10 cellular contexts compared by ENCODE assay signal in the genomic region with DNA sequence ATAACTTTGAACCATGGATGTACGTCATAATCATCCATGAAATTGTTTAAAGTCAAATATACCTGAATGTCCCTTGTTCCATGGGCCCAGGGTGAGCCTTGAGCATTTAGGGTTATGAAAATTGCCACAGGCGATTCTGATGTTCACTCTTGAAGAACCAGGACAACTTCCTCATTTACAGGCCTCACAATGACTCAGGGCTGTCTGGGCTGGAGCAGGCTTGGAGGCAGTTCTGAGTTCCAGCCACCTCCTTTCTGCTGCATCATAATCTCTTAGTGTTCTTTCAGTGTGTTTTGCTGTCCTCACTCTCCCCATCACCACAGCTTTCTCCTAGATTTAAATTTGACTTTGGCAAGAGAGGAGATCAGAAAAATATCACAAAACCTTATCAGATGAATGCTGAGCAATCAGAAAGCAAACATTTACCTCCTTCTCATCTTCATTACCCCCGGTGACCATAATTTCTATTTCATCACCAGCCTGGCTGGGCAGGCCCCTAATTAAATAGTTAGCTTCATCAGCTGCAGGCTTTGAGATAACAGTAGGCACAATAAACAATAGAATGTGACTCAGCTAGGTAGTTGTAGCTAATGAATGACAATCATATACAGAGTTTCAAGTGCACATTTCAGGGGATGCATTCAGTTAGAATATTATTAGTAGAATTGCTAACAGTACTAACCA.
DNase-seq lines count a peak whose midpoint lies in the region; ATAC-seq and TF ChIP-seq lines count a peak whose summit lies in the region.
"Had no signal": no experiment of that assay in that cellular context is flagged by ENCODE, and none has a peak within 500 bp of the region (broad histone marks: within the 10 kb centered on the region; RNA-seq: fewer than 3 reads in every experiment).

No MANE protein-coding gene starts in this region.

- TF ChIP-seq RAD21 in IMR-90 (IDR thresholded peaks at IDR 0.05; ENCODE audit: low read length), result no peak

- no peak overlapping the region for H3K4ac ChIP-seq in IMR-90 (ENCODE audit: low read depth, low read length)

- in situ Hi-C loops in IMR-90 (cut with MboI; ENCODE audit: low sequenced_read_pairs), result no loop called here

- H2BK5ac ChIP-seq in IMR-90 (ENCODE audit: low read depth, low read length, poor library complexity, severe bottlenecking), result peak overlapping the region; percentile 8

- H3K9ac ChIP-seq in IMR-90 (ENCODE audit: low read depth, low read length), result no peak overlapping the region

- no peak overlapping the region for H3K27ac ChIP-seq in IMR-90 (ENCODE audit: insufficient read depth, low read length)

- no peaks in the 10 kb centered on the region for H3K27me3 ChIP-seq in IMR-90 (ENCODE audit: control insufficient read depth, insufficient read depth, low read length)

- CTCF ChIA-PET in IMR-90 (lab: Yijun Ruan, JAX), result no interaction called here

- no peaks in the 10 kb centered on the region for H3K79me1 ChIP-seq in IMR-90 (ENCODE audit: low read depth in 1 of 2, low read length in 2 of 2)

- DNase-seq in IMR-90 (peak; percentile 3), mucosa of gallbladder (ENCODE audit: low spot score) (peak; percentile 50), T-helper 1 cell (no peak), globus pallidus (ENCODE audit: low spot score) (no peak), DMS153 (lab: John Stamatoyannopoulos, UW) (no peak), NCI-H1694 treated with DMSO at 0.1 percent for 48 hours (lab: John Stamatoyannopoulos, UW) (no peak)
- DNase-seq: midbrain, NCI-H345 had no signal

- no peak overlapping the region for H3K56ac ChIP-seq in IMR-90 (ENCODE audit: extremely low read depth, insufficient read depth, low read length)

- no peak overlapping the region for H4K8ac ChIP-seq in IMR-90 (ENCODE audit: low read depth in 2 of 2, low read length in 2 of 2)

- 0 out of 2 replicates have a peak overlapping the region, but pooled peaks have one; percentile 34 for H2BK20ac ChIP-seq in IMR-90 (ENCODE audit: low read depth, low read length)

- POLR2A ChIA-PET in IMR-90 (lab: Charles Lee; ENCODE audit: unreplicated experiment), result no interaction called here

- intact Hi-C loops in IMR-90 (cut with micrococcal nuclease), result no loop called here

- peaks cover 2% of the 10 kb centered on the region; the same call in 1 of the 2 replicates for H3K9me3 ChIP-seq in IMR-90 (ENCODE audit: control insufficient read depth, insufficient read depth, low read length)

- H2AK5ac ChIP-seq in IMR-90 (ENCODE audit: low read depth, low read length), result no peak overlapping the region

- H4K91ac ChIP-seq in IMR-90 (ENCODE audit: insufficient read depth, low read depth, low read length), result no peak overlapping the region

- no peak overlapping the region for H3K23ac ChIP-seq in IMR-90 (ENCODE audit: low read depth, low read length)

- BruUV-seq in IMR-90 (replicated peaks; lab: Mats Ljungman, UMichigan), result no TSS peak

- H4K20me1 ChIP-seq in IMR-90 (ENCODE audit: insufficient read depth, low read length), result no peaks in the 10 kb centered on the region

- H3K18ac ChIP-seq in IMR-90 (ENCODE audit: low read depth, low read length), result no peak overlapping the region; the same call in 1 of the 2 replicates

- no peak overlapping the region for H3K4me2 ChIP-seq in IMR-90 (ENCODE audit: low read depth, low read length)

- no peaks in the 10 kb centered on the region for H3K36me3 ChIP-seq in IMR-90 (ENCODE audit: control insufficient read depth, insufficient read depth, low read length)

- dilution Hi-C loops in IMR-90 (cut with HindIII; ENCODE audit: low sequenced_read_pairs, unreplicated experiment), result no loop called here

- no peak overlapping the region for H2AFZ ChIP-seq in IMR-90 (replicated peaks; ENCODE audit: low read length, poor library complexity)

- ATAC-seq in GM19023 (IDR thresholded peaks at IDR 0.05; ENCODE audit: unreplicated experiment), result peak; percentile 87
- peak; percentile 84 for ATAC-seq in HG02642 (IDR thresholded peaks at IDR 0.05; ENCODE audit: poor library complexity, unreplicated experiment)
- ATAC-seq in IMR-90 (ENCODE audit: low read depth), result no peak; the same call in 1 of the 2 replicates

- no peak overlapping the region for H4K5ac ChIP-seq in IMR-90 (ENCODE audit: low read depth, low read length)

- peak overlapping the region; percentile 48 for H2BK120ac ChIP-seq in IMR-90 (ENCODE audit: low read depth, low read length)

- no peak for TF ChIP-seq CTCF in IMR-90 (conservative IDR thresholded peaks at IDR 0.05; ENCODE audit: low read depth, low read length)

- H3K4me3 ChIP-seq in IMR-90 (ENCODE audit: insufficient read depth, low read depth, low read length), result no peak overlapping the region

- H2BK15ac ChIP-seq in IMR-90 (ENCODE audit: low read depth, low read length), result no peak overlapping the region

- no peak for TF ChIP-seq POLR2A in IMR-90 (IDR thresholded peaks at IDR 0.05; ENCODE audit: low read depth, low read length)

- H3K4me1 ChIP-seq in IMR-90 (ENCODE audit: control insufficient read depth, insufficient read depth, low read length), result no peaks in the 10 kb centered on the region

- H3K14ac ChIP-seq in IMR-90 (replicated peaks; ENCODE audit: low read depth, low read length), result no peak overlapping the region

- no CpG with 5 or more reads among the region's 3 CpGs for WGBS in IMR-90 (ENCODE audit: extremely low coverage in 2 of 2, insufficient read length in 1 of 2), 2 experiments

- H3K9me1 ChIP-seq in IMR-90 (ENCODE audit: insufficient read depth, low read length), result no peaks in the 10 kb centered on the region

- no peak overlapping the region for H2AK9ac ChIP-seq in IMR-90 (replicated peaks; ENCODE audit: low read depth, low read length, poor library complexity)

TF ChIP-seq in IMR-90, 13 proteins besides CTCF, POLR2A, EP300 and RAD21:
- TF ChIP-seq NFE2L2 (IDR thresholded peaks at IDR 0.05; ENCODE audit: low read depth, low read length), result 0 out of 2 replicates have a peak, but pooled peaks have one; percentile 18
- TF ChIP-seq RFX5 (IDR thresholded peaks at IDR 0.05; ENCODE audit: low read depth, low read length), result no peak

Comparison
In these comparisons a context has a peak if more than half of its experiments do, and no peak if none do; other contexts are left out.
1. DNase-seq: peak in IMR-90 (single experiment) and mucosa of gallbladder (single experiment); none in T-helper 1 cell (0 of 5), globus pallidus (single experiment), DMS153 (single experiment) and NCI-H1694 treated with DMSO at 0.1 percent for 48 hours (single experiment).